Comparison of ENCODE assay signal across 12 cellular contexts in the genomic region with DNA sequence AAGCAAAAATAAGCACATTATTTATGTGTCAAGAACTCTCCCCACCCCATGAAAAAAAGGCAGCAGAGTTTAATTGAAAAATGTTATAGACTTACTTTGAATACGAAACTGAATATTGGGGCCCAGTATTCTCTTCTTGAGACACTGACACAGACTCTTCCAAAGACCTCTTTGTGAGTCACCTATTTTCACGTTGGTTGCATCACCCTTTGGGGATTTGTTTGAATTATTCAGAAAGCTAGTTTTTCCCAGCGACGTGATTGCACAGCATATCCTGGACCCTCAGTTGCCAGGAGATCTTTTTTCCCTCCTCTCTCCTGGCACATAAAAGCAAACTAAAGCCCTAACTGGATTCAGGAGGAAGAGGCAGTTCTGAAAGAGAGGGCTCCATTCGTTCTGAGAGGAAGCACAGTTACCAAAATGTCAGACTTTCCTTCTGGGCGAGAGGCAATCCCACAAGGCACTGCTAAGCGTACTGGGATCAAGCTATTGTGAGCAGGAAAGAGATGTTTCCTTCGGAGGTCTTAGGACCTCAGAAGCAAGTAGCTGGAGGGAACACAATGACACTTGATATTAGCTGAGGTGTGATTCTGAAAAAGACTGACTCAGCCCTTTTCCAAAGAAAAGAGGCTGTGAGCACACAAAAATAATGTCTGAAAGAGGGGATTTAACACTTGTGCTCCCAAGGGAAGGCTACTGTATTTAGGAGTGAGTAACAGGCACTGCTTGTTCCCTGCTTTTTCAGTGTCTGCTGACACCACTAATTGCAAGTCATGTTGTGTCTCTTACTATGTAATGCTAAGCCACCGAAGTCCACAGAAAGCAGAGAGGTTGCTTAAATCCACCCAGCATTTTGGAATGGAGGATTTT.
DNase-seq lines count a peak whose midpoint lies in the region; ATAC-seq, FAIRE-seq and TF ChIP-seq lines count a peak whose summit lies in the region.
"Had no signal": no experiment of that assay in that cellular context is flagged by ENCODE, and none has a peak within 500 bp of the region (broad histone marks: within the 10 kb centered on the region; RNA-seq: fewer than 3 reads in every experiment).

No MANE protein-coding gene starts in this region.

- no peak for TF ChIP-seq RAD21 in HepG2 (CRISPR knock-in tag; IDR thresholded peaks at IDR 0.05)

- H3K9me3 ChIP-seq in HepG2 (ENCODE audit: low read length) (no peaks in the 10 kb centered on the region), right lobe of liver (no peaks in the 10 kb centered on the region)

- H3K4me1 Mint-ChIP-seq in glutamatergic neuron (ENCODE audit: low read depth, unreplicated experiment), result peaks cover 24% of the 10 kb centered on the region

- H2AFZ ChIP-seq in HepG2 (ENCODE audit: low read length), result no peak overlapping the region

- ATAC-seq in HepG2, result no peak
- ATAC-seq in right lobe of liver, result no peak
- no peak for ATAC-seq in activated CD4-positive, CD25-positive, alpha-beta regulatory T cell treated with anti-CD3 and anti-CD28 coated beads, Interleukin-2, amount 50 U/mL, for 24 hours
- ATAC-seq in HG02852 (IDR thresholded peaks at IDR 0.05; ENCODE audit: unreplicated experiment), result no peak

- POLR2A ChIA-PET in HepG2 (lab: Yijun Ruan, JAX), result no interaction called here

- no peaks in the 10 kb centered on the region for H3K27me3 Mint-ChIP-seq in glutamatergic neuron (ENCODE audit: unreplicated experiment)

- TF ChIP-seq EP300 in HepG2 (IDR thresholded peaks at IDR 0.05; ENCODE audit: low read depth in 2 of 2, low read length in 2 of 2), result no peak
- TF ChIP-seq EP300 in HepG2 (CRISPR knock-in tag; IDR thresholded peaks at IDR 0.05; ENCODE audit: borderline replicate concordance), result no peak

- no peak overlapping the region for H3K9ac ChIP-seq in HepG2 (ENCODE audit: insufficient read depth, low read depth, low read length)

- CTCF ChIA-PET in HepG2 (lab: Yijun Ruan, JAX; ENCODE audit: low intra/inter-chr PET ratio, low total read pairs), result no interaction called here

- no TSS peak for BruUV-seq in HepG2 (replicated peaks; lab: Mats Ljungman, UMichigan)

- H3K27ac ChIP-seq in HepG2 (ENCODE audit: extremely low read length, insufficient read depth, low read length) (no peak overlapping the region), right lobe of liver (no peak overlapping the region)
- H3K27ac ChIP-seq: cardiac muscle cell, VCaP had no signal

- H3K4me1 ChIP-seq in HepG2 (ENCODE audit: insufficient read depth, low read length) (peaks cover 6% of the 10 kb centered on the region; the same call in 1 of the 2 replicates), right lobe of liver (no peaks in the 10 kb centered on the region)

- in situ Hi-C loops in HepG2 (cut with HindIII; ENCODE audit: extremely low pct_ligation_motif_present, low pct_unique_long_range_greater_than_20kb), result no loop called here
- in situ Hi-C loops in SK-MEL-5 (cut with HindIII; ENCODE audit: low pct_unique_long_range_greater_than_20kb, low sequenced_read_pairs), result no loop called here

- H4K20me1 ChIP-seq in HepG2 (ENCODE audit: insufficient read depth, low read length), result no peaks in the 10 kb centered on the region

- peak overlapping the region; percentile 67 for H3K4me3 Mint-ChIP-seq in glutamatergic neuron (ENCODE audit: unreplicated experiment)

- peaks cover 5% of the 10 kb centered on the region for H3K9me3 Mint-ChIP-seq in glutamatergic neuron (ENCODE audit: unreplicated experiment)

- no peak overlapping the region for H3K4me3 ChIP-seq in HepG2 (replicated peaks in 1 of 3; ENCODE audit: insufficient read depth in 1 of 3, low read depth in 2 of 3, low read length in 3 of 3)
- no peak overlapping the region for H3K4me3 ChIP-seq in right lobe of liver
- H3K4me3 ChIP-seq: cardiac muscle cell had no signal

- WGBS in HepG2 (ENCODE audit: low lambda C conversion rate), result 7% methylated on average over 9 of the region's 9 CpGs
- 43% methylated on average over 9 of the region's 9 CpGs for WGBS in right lobe of liver (ENCODE audit: insufficient coverage, low coverage, low lambda C conversion rate, missing lambda C conversion rate)

- TF ChIP-seq POLR2A in HepG2 (IDR thresholded peaks at IDR 0.05; ENCODE audit: insufficient read depth in 1 of 2, low read depth in 2 of 2, low read length in 2 of 2), result no peak
- TF ChIP-seq POLR2A in right lobe of liver (IDR thresholded peaks at IDR 0.05), result no peak

- H3K79me2 ChIP-seq in HepG2 (ENCODE audit: insufficient read depth, low read length), result no peaks in the 10 kb centered on the region

- no peak for TF ChIP-seq CTCF in HepG2 (CRISPR knock-in tag; IDR thresholded peaks at IDR 0.05)
- TF ChIP-seq CTCF in right lobe of liver (IDR thresholded peaks at IDR 0.05), result no peak
- no peak for TF ChIP-seq CTCF in glutamatergic neuron (IDR thresholded peaks at IDR 0.05; ENCODE audit: partially characterized antibody, unreplicated experiment)
- TF ChIP-seq CTCF in GM10266 (IDR thresholded peaks at IDR 0.05; ENCODE audit: control insufficient read depth, insufficient read depth, low read depth, missing control alignments), result no peak

- H3K36me3 Mint-ChIP-seq in glutamatergic neuron (ENCODE audit: unreplicated experiment), result no peaks in the 10 kb centered on the region

- intact Hi-C loops in HepG2 (cut with micrococcal nuclease; ENCODE audit: unreplicated experiment) (no loop called here), right lobe of liver (cut with DNase I) (no loop called here)

- FAIRE-seq in HepG2 (lab: Jason Lieb, UNC) (no peak), urothelium cell line (lab: Jason Lieb, UNC) (no peak)

- DNase-seq in HepG2 (ENCODE audit: low spot score) (no peak), right lobe of liver (no peak), SK-MEL-5 (ENCODE audit: low read depth, low spot score) (peak; percentile 80), glutamatergic neuron (no peak), urothelium cell line (ENCODE audit: low spot score) (peak; percentile 41), GM10266 (ENCODE audit: extremely low spot score) (no peak)
- DNase-seq: KBM-7, NCI-H2171 treated with DMSO at 0.1 percent for 48 hours had no signal

- no peak overlapping the region for H3K4me2 ChIP-seq in HepG2 (ENCODE audit: low read depth, low read length)

- H3K27ac Mint-ChIP-seq in glutamatergic neuron (ENCODE audit: unreplicated experiment), result peak overlapping the region; percentile 95

- H3K27me3 ChIP-seq in HepG2 (ENCODE audit: control insufficient read depth in 1 of 2, insufficient read depth in 2 of 2, low read length in 2 of 2) (no peaks in the 10 kb centered on the region), right lobe of liver (no peaks in the 10 kb centered on the region)
- H3K27me3 ChIP-seq: cardiac muscle cell had no signal

- H3K36me3 ChIP-seq in HepG2 (replicated peaks in 1 of 2; ENCODE audit: control insufficient read depth in 1 of 2, insufficient read depth in 2 of 2, low read length in 2 of 2) (no peaks in the 10 kb centered on the region), right lobe of liver (no peaks in the 10 kb centered on the region)
- H3K36me3 ChIP-seq: cardiac muscle cell had no signal

TF ChIP-seq in HepG2, 621 proteins besides CTCF, POLR2A, EP300 and RAD21 (continues in another document):
- no peak for TF ChIP-seq ZNF407 (CRISPR knock-in tag; IDR thresholded peaks at IDR 0.05; ENCODE audit: not compliant biosample characterization)
- TF ChIP-seq MAFK (conservative IDR thresholded peaks at IDR 0.05 in 1 of 2, IDR thresholded peaks at IDR 0.05 in 1 of 2; ENCODE audit: low read length in 2 of 2), result peak; percentile 77 to 91

Comparison
In these comparisons a context has a peak if more than half of its experiments do, and no peak if none do; other contexts are left out.
1. DNase-seq: peak in SK-MEL-5 (single experiment) and urothelium cell line (single experiment); none in HepG2 (single experiment), right lobe of liver (0 of 3), glutamatergic neuron (single experiment) and GM10266 (single experiment).